ENCODE assay signal across 11 cellular contexts in the genomic region with DNA sequence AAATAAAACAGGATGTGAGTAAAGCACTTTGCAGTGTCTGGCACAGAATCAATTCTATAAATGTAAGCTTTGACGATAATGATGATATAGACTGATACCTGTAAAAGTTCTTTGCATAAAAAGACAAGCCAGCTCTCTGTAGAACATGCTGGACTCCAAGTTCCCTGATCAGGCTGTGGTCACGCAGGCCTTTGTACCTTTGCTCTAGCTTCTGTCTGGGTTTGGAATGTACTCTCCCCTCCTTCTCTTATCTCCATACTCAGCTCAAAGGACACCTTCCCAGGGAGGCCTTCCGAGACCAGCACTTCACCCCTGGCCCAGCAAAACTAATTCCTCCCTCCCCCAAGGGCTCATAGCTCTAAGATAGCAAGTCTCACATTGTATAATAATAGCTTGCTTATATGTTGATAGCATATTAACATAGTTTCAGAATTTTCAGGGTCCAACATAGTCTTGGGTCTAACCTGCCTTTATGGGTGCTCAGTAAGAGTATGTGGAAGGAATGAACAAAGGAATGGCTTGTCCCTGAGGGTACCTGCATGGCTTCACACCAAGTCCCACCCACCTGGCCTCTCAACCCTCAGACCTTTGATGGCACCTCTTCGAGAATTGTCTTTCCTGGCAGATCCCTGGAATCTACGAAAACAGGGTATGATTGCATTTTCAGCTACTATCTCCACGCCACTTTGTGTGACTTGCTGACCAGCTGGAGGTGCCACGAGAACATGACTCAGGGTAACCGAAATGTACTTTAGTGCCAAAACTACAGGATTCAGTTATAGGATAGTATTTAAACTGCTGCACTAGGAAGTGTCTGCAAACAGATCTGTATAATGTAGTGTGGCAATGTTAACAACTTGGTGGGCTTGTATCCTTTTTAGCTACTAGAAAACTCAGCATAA. TPM values are rescaled to one million over a fixed set of nuclear protein-coding genes. Genes with fewer than 3 reads are reported as not detected.
DNase-seq lines count a peak whose midpoint lies in the region; ATAC-seq, FAIRE-seq and TF ChIP-seq lines count a peak whose summit lies in the region.
"Had no signal": no experiment of that assay in that cellular context is flagged by ENCODE, and none has a peak within 500 bp of the region (broad histone marks: within the 10 kb centered on the region; RNA-seq: fewer than 3 reads in every experiment).

No MANE protein-coding gene starts in this region.

- H3K9me3 ChIP-seq in kidney (ENCODE audit: control insufficient read depth in 1 of 2, low read length in 2 of 2) (no peaks in the 10 kb centered on the region), thyroid gland (no peaks in the 10 kb centered on the region)

- 82 to 91% methylated on average over 8 of the region's 8 CpGs for WGBS in thyroid gland, 2 donors

- H3K4me3 Mint-ChIP-seq in activated CD4-positive, alpha-beta T cell treated with anti-CD3 and anti-CD28 coated beads, Interleukin-2, amount 10 ng/mL, durations not matched to agents 7 days and 5 days, result no peak overlapping the region

- H3K36me3 ChIP-seq in kidney (ENCODE audit: control insufficient read depth in 1 of 2, insufficient read depth in 2 of 2, low read length in 2 of 2), result no peaks in the 10 kb centered on the region
- no peaks in the 10 kb centered on the region for H3K36me3 ChIP-seq in thyroid gland

- intact Hi-C loops in kidney (cut with DNase I) (no loop called here), thyroid gland (cut with DNase I) (no loop called here)

- no peak overlapping the region for H3K4me3 ChIP-seq in kidney (ENCODE audit: low read length in 2 of 2)
- no peak overlapping the region for H3K4me3 ChIP-seq in thyroid gland (replicated peaks in 1 of 3)

- peaks cover 8% of the 10 kb centered on the region for H3K4me1 Mint-ChIP-seq in activated CD4-positive, alpha-beta T cell treated with anti-CD3 and anti-CD28 coated beads, Interleukin-2, amount 10 ng/mL, durations not matched to agents 7 days and 5 days

- H3K36me3 Mint-ChIP-seq in activated CD4-positive, alpha-beta T cell treated with anti-CD3 and anti-CD28 coated beads, Interleukin-2, amount 10 ng/mL, durations not matched to agents 7 days and 5 days (ENCODE audit: low read depth), result no peaks in the 10 kb centered on the region

- no peak for TF ChIP-seq POLR2A in thyroid gland (IDR thresholded peaks at IDR 0.05)

- H3K9me3 Mint-ChIP-seq in activated CD4-positive, alpha-beta T cell treated with anti-CD3 and anti-CD28 coated beads, Interleukin-2, amount 10 ng/mL, durations not matched to agents 7 days and 5 days, result no peaks in the 10 kb centered on the region

- ATAC-seq in HG02678 (IDR thresholded peaks at IDR 0.05; ENCODE audit: unreplicated experiment), result no peak

- TF ChIP-seq CTCF in kidney (IDR thresholded peaks at IDR 0.05; ENCODE audit: borderline replicate concordance, extremely low read depth, insufficient read depth), result peak; percentile 7
- no peak for TF ChIP-seq CTCF in thyroid gland (IDR thresholded peaks at IDR 0.05)

- no peak for FAIRE-seq in kidney (lab: Jason Lieb, UNC)

- no peaks in the 10 kb centered on the region for H3K27me3 ChIP-seq in thyroid gland

- H3K4me1 ChIP-seq in kidney (ENCODE audit: control insufficient read depth in 1 of 2, insufficient read depth in 1 of 2, low read depth in 1 of 2, low read length in 2 of 2) (peaks cover 14 to 19% of the 10 kb centered on the region in 2 donors), thyroid gland (peaks cover 14 to 51% of the 10 kb centered on the region in 2 donors)
- H3K4me1 ChIP-seq: parathyroid adenoma had no signal

- peak overlapping the region in 1 of 2 donors; percentile 41 for H3K9ac ChIP-seq in kidney (ENCODE audit: low read length in 2 of 2)
- H3K9ac ChIP-seq: parathyroid adenoma had no signal

- CTCF ChIA-PET in activated CD4-positive, alpha-beta T cell treated with anti-CD3 and anti-CD28 coated beads, Interleukin-2, amount 10 ng/mL, durations not matched to agents 7 days and 5 days (lab: Charles Lee), result interaction anchor here (0.5 to 1.1 kb wide), 6 partner anchors 9 to 78 kb away, joined by 3 to 4 read pairs (median 4); no protein-coding TSS in a partner anchor

- peaks cover 4% of the 10 kb centered on the region for H3K27me3 Mint-ChIP-seq in activated CD4-positive, alpha-beta T cell treated with anti-CD3 and anti-CD28 coated beads, Interleukin-2, amount 10 ng/mL, durations not matched to agents 7 days and 5 days

- POLR2A ChIA-PET in activated CD4-positive, alpha-beta T cell treated with anti-CD3 and anti-CD28 coated beads, Interleukin-2, amount 10 ng/mL, durations not matched to agents 7 days and 5 days (lab: Charles Lee), result no interaction called here

- DNase-seq in LoVo (ENCODE audit: low spot score), result peak; percentile 75
- DNase-seq in cerebellar cortex (ENCODE audit: low spot score), result peak; percentile 24
- DNase-seq in kidney, result peak; percentile 12
- no peak for DNase-seq in thyroid gland
- DNase-seq in activated CD4-positive, alpha-beta T cell treated with anti-CD3 and anti-CD28 coated beads, Interleukin-2, amount 10 ng/mL, durations not matched to agents 7 days and 5 days, result no peak
- DNase-seq in stimulated activated CD4-positive, alpha-beta T cell treated with anti-CD3 and anti-CD28 coated beads, Interleukin-15, amount 100 ng/mL, for 24 hours, result no peak
- no peak for DNase-seq in activated gamma-delta T cell (lab: John Stamatoyannopoulos, UW)
- DNase-seq: activated naive CD4-positive, alpha-beta T cell treated with anti-CD3 and anti-CD28 coated beads, Interleukin-2, amount 50 U/mL, for 16 hours; NCI-H345 had no signal

- H3K27ac ChIP-seq in kidney (ENCODE audit: low read depth in 2 of 2, low read length in 2 of 2) (peak overlapping the region; percentile 40 to 73), thyroid gland (peak overlapping the region in 2 of 3 donors; percentile 18 to 28)
- H3K27ac ChIP-seq: parathyroid adenoma had no signal

- no peak overlapping the region for H3K27ac Mint-ChIP-seq in activated CD4-positive, alpha-beta T cell treated with anti-CD3 and anti-CD28 coated beads, Interleukin-2, amount 10 ng/mL, durations not matched to agents 7 days and 5 days

RNA-seq across cellular contexts. Expression of a gene that starts 41.7 kb away (rescaled TPM):
- total RNA-seq in kidney, result 30.4 TPM
- 19.1 TPM for polyA plus RNA-seq in kidney (ENCODE audit: insufficient read depth, low read depth, low replicate concordance)
- total RNA-seq in thyroid gland, result 10 to 100 TPM; 13.1 to 54.5 (median 22.2) TPM
- 100 to 1,000 TPM; 393 to 412 TPM for total RNA-seq in activated CD4-positive, alpha-beta T cell treated with anti-CD3 and anti-CD28 coated beads, Interleukin-2, amount 10 ng/mL, durations not matched to agents 7 days and 5 days

Comparison
In these comparisons a context has a peak if more than half of its experiments do, and no peak if none do; other contexts are left out.
1. DNase-seq: peak in LoVo (single experiment), cerebellar cortex (single experiment) and kidney (single experiment); none in thyroid gland (0 of 2), activated CD4-positive, alpha-beta T cell treated with anti-CD3 and anti-CD28 coated beads, Interleukin-2, amount 10 ng/mL, durations not matched to agents 7 days and 5 days (single experiment), stimulated activated CD4-positive, alpha-beta T cell treated with anti-CD3 and anti-CD28 coated beads, Interleukin-15, amount 100 ng/mL, for 24 hours (single experiment) and activated gamma-delta T cell (single experiment).
2. RNA of a gene that starts 41.7 kb away (total RNA-seq): 393 to 412 TPM in activated CD4-positive, alpha-beta T cell treated with anti-CD3 and anti-CD28 coated beads, Interleukin-2, amount 10 ng/mL, durations not matched to agents 7 days and 5 days; 30.4 TPM in kidney (single experiment) and 13.1 to 54.5 TPM in thyroid gland; every median in the first group is over 4 times any median in the second.